ENCODE assay signal across 23 cellular contexts in the genomic region with DNA sequence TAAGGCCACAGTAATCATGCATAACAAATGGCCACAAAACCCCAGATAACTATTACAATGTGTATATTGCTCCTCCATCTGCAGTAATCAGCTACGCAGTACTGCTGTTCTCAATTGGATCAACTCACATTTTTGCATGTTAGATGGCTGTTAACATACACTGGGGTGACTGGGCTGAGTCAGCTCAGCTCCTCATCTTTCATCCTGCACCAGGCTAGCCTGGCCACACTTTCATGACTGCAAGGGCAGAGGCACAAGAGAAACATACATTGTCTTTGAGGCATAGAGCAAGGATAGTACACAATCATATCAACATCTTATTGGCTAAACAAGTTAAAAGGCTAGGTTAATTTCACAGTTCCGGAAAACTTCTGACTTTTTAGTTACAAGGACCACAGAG.
"Had no signal": no experiment of that assay in that cellular context is flagged by ENCODE, and none has a peak within 500 bp of the region (broad histone marks: within the 10 kb centered on the region; RNA-seq: fewer than 3 reads in every experiment).

No MANE protein-coding gene starts in this region.

- H3K9ac ChIP-seq: parathyroid adenoma had no signal

- H3K4me3 Mint-ChIP-seq: natural killer cell; neural crest cell; stimulated activated effector memory CD8-positive, alpha-beta T cell treated with anti-CD3 and anti-CD28 coated beads, Interleukin-12 subunit alpha, Interleukin-12 subunit beta, amount 100 ng/mL, for 72 hours; type B pancreatic cell had no signal

- ATAC-seq: gastroesophageal sphincter; left lobe of liver; natural killer cell; psoas muscle; right lobe of liver; stimulated activated effector memory CD8-positive, alpha-beta T cell treated with anti-CD3 and anti-CD28 coated beads, Interleukin-12 subunit alpha, Interleukin-12 subunit beta, amount 100 ng/mL, for 72 hours; stimulated activated naive CD8-positive, alpha-beta T cell treated with anti-CD3 and anti-CD28 coated beads, Interleukin-15, Interleukin-2, amounts not matched to agents 100 U/mL and 50 U/mL, for 24 hours had no signal

- H3K79me2 ChIP-seq: parathyroid adenoma had no signal

- H3K9me3 Mint-ChIP-seq: neural crest cell, type B pancreatic cell had no signal

- H3K27ac ChIP-seq: epithelial cell of prostate, esophagus muscularis mucosa, gastroesophageal sphincter, parathyroid adenoma, psoas muscle, right lobe of liver, suprapubic skin, thyroid gland, uterus had no signal

- H3K4me1 Mint-ChIP-seq: natural killer cell; neural crest cell; stimulated activated effector memory CD8-positive, alpha-beta T cell treated with anti-CD3 and anti-CD28 coated beads, Interleukin-12 subunit alpha, Interleukin-12 subunit beta, amount 100 ng/mL, for 72 hours had no signal

- H3K27ac Mint-ChIP-seq: natural killer cell; stimulated activated effector memory CD8-positive, alpha-beta T cell treated with anti-CD3 and anti-CD28 coated beads, Interleukin-12 subunit alpha, Interleukin-12 subunit beta, amount 100 ng/mL, for 72 hours; type B pancreatic cell had no signal

- H3K4me1 ChIP-seq: esophagus muscularis mucosa, gastroesophageal sphincter, parathyroid adenoma, psoas muscle, right lobe of liver, suprapubic skin, thyroid gland, uterus had no signal

- H3K36me3 Mint-ChIP-seq: natural killer cell; stimulated activated effector memory CD8-positive, alpha-beta T cell treated with anti-CD3 and anti-CD28 coated beads, Interleukin-12 subunit alpha, Interleukin-12 subunit beta, amount 100 ng/mL, for 72 hours; type B pancreatic cell had no signal

- H2AFZ ChIP-seq: parathyroid adenoma had no signal

- H3K4me3 ChIP-seq: esophagus muscularis mucosa, gastroesophageal sphincter, psoas muscle, right lobe of liver, suprapubic skin, thyroid gland, uterus had no signal

- H3K27me3 Mint-ChIP-seq: type B pancreatic cell had no signal

- H3K36me3 ChIP-seq: esophagus muscularis mucosa, gastroesophageal sphincter, right lobe of liver, suprapubic skin, thyroid gland, uterus had no signal

- H3K9me3 ChIP-seq: esophagus muscularis mucosa, gastroesophageal sphincter, psoas muscle, right lobe of liver, suprapubic skin, thyroid gland, uterus had no signal

- H3K27me3 ChIP-seq: esophagus muscularis mucosa, gastroesophageal sphincter, right lobe of liver, suprapubic skin, thyroid gland, uterus had no signal

- DNase-seq: effector memory CD4-positive, alpha-beta T cell; foreskin fibroblast; glutamatergic neuron; mammary epithelial cell; natural killer cell; occipital lobe; psoas muscle; retina; right lobe of liver; stimulated activated CD4-positive, alpha-beta T cell treated with anti-CD3 and anti-CD28 coated beads, Interleukin-4, amount 100 ng/mL, for 1 hour; stimulated activated CD8-positive, alpha-beta memory T cell treated with anti-CD3 and anti-CD28 coated beads, Interleukin-4, amount 100 ng/mL, for 48 hours; stimulated activated naive CD8-positive, alpha-beta T cell treated with anti-CD3 and anti-CD28 coated beads, Interleukin-15, Interleukin-2, amounts not matched to agents 100 U/mL and 50 U/mL, for 24 hours; thyroid gland; uterus had no signal
